Comparison of ENCODE assay signal across 16 cellular contexts in genomic region chr3:129594907-129595390, GRCh38. TPM values are rescaled to one million over a fixed set of nuclear protein-coding genes. Genes with fewer than 3 reads are reported as not detected.
A peak's percentile ranks its signal among the peaks of the same experiment; 100 is the strongest.
DNase-seq lines count a peak whose midpoint lies in the region; ATAC-seq, FAIRE-seq and TF ChIP-seq lines count a peak whose summit lies in the region.
"Had no signal": no experiment of that assay in that cellular context is flagged by ENCODE, and none has a peak within 500 bp of the region (broad histone marks: within the 10 kb centered on the region; RNA-seq: fewer than 3 reads in every experiment).

No MANE protein-coding gene starts in this region.

- 31% methylated on average over 5 of the region's 6 CpGs for WGBS in HepG2 (ENCODE audit: low lambda C conversion rate)
- WGBS in right lobe of liver (ENCODE audit: insufficient coverage, low coverage, low lambda C conversion rate, missing lambda C conversion rate) = 60% methylated on average over 5 of the region's 6 CpGs
- 71 to 74% (median 72%) methylated on average over 6 of the region's 6 CpGs for WGBS in psoas muscle, 3 donors

- CTCF ChIA-PET in HepG2 (lab: Yijun Ruan, JAX; ENCODE audit: low intra/inter-chr PET ratio, low total read pairs) = no interaction called here

- H3K4me2 ChIP-seq in HepG2 (ENCODE audit: low read depth, low read length) (peak overlapping the region; percentile 85), fibroblast of lung (ENCODE audit: extremely low read depth, insufficient read depth, low read length) (no peak overlapping the region)

- H3K27me3 ChIP-seq in HepG2 (ENCODE audit: control insufficient read depth in 1 of 2, insufficient read depth in 2 of 2, low read length in 2 of 2) = no peaks in the 10 kb centered on the region
- H3K27me3 ChIP-seq in right lobe of liver = no peaks in the 10 kb centered on the region
- no peaks in the 10 kb centered on the region for H3K27me3 ChIP-seq in fibroblast of lung (ENCODE audit: control insufficient read depth, insufficient read depth, low read length)
- H3K27me3 ChIP-seq in psoas muscle (ENCODE audit: insufficient read depth in 3 of 3, low read length in 2 of 3) = no peaks in the 10 kb centered on the region

- peak overlapping the region in 2 of 3 experiments; percentile 7 to 70; a peak in 3 of 6 replicates for H3K4me3 ChIP-seq in HepG2 (replicated peaks in 1 of 3; ENCODE audit: insufficient read depth in 1 of 3, low read depth in 2 of 3, low read length in 3 of 3)
- no peak overlapping the region for H3K4me3 ChIP-seq in right lobe of liver
- H3K4me3 ChIP-seq in fibroblast of lung (replicated peaks in 1 of 4; ENCODE audit: control extremely low read depth in 1 of 4, insufficient read depth in 1 of 4, low read depth in 3 of 4, low read length in 4 of 4) = no peak overlapping the region
- H3K4me3 ChIP-seq in psoas muscle = no peak overlapping the region

- TF ChIP-seq EP300 in HepG2 (IDR thresholded peaks at IDR 0.05; ENCODE audit: low read depth in 2 of 2, low read length in 2 of 2) (peak in 1 of 2 experiments; percentile 79; a peak in 2 of 4 replicates), HepG2 (CRISPR knock-in tag; IDR thresholded peaks at IDR 0.05; ENCODE audit: borderline replicate concordance) (no peak; the same call in 1 of the 2 replicates)

- POLR2A ChIA-PET in HepG2 (lab: Yijun Ruan, JAX) = interaction anchor here (0.6 to 5.7 kb wide), 11 partner anchors 11 to 206 kb away, joined by 3 to 107 read pairs (median 15); partner anchors contain the start of gene PLXND1

- FAIRE-seq in HepG2 (lab: Jason Lieb, UNC) (peak; percentile 77), HTR-8/SVneo (lab: Jason Lieb, UNC) (no peak), frontal cortex (lab: Jason Lieb, UNC) (no peak)

- BruUV-seq in HepG2 (replicated peaks; lab: Mats Ljungman, UMichigan) = no TSS peak

- in situ Hi-C loops in HepG2 (cut with HindIII; ENCODE audit: extremely low pct_ligation_motif_present, low pct_unique_long_range_greater_than_20kb) = no loop called here

- no peak overlapping the region for H2AFZ ChIP-seq in HepG2 (ENCODE audit: low read length)
- H2AFZ ChIP-seq in fibroblast of lung (ENCODE audit: low read length) = no peak overlapping the region

- no peaks in the 10 kb centered on the region for H3K9me3 ChIP-seq in HepG2 (ENCODE audit: low read length)
- no peaks in the 10 kb centered on the region for H3K9me3 ChIP-seq in right lobe of liver
- no peaks in the 10 kb centered on the region for H3K9me3 ChIP-seq in fibroblast of lung (ENCODE audit: control insufficient read depth, insufficient read depth, low read depth, low read length)
- H3K9me3 ChIP-seq in psoas muscle = no peaks in the 10 kb centered on the region

- TF ChIP-seq CTCF in HepG2 (CRISPR knock-in tag; IDR thresholded peaks at IDR 0.05) (no peak), right lobe of liver (IDR thresholded peaks at IDR 0.05) (no peak), fibroblast of lung (conservative IDR thresholded peaks at IDR 0.05 in 1 of 2, IDR thresholded peaks at IDR 0.05 in 1 of 2; ENCODE audit: low read depth in 1 of 2, low read length in 2 of 2) (no peak), psoas muscle (IDR thresholded peaks at IDR 0.05) (no peak)

- no peaks in the 10 kb centered on the region; the same call in 1 of the 2 replicates for H4K20me1 ChIP-seq in HepG2 (ENCODE audit: insufficient read depth, low read length)
- no peaks in the 10 kb centered on the region for H4K20me1 ChIP-seq in fibroblast of lung (ENCODE audit: control insufficient read depth, extremely low read depth, insufficient read depth, low read length)

- no peak for TF ChIP-seq RAD21 in HepG2 (CRISPR knock-in tag; IDR thresholded peaks at IDR 0.05)

- TF ChIP-seq POLR2A in HepG2 (IDR thresholded peaks at IDR 0.05; ENCODE audit: insufficient read depth in 1 of 2, low read depth in 2 of 2, low read length in 2 of 2) = peak in 1 of 2 experiments; percentile 47; a peak in 1 of 4 replicates
- no peak for TF ChIP-seq POLR2A in right lobe of liver (IDR thresholded peaks at IDR 0.05)

- intact Hi-C loops in HepG2 (cut with micrococcal nuclease; ENCODE audit: unreplicated experiment) = loop anchor here (1.0 kb wide), 2 partner anchors 17 to 105 kb away; no protein-coding TSS in a partner anchor
- intact Hi-C loops in right lobe of liver (cut with DNase I) = no loop called here
- intact Hi-C loops in psoas muscle (cut with DNase I) = no loop called here

- H3K36me3 ChIP-seq in HepG2 (replicated peaks in 1 of 2; ENCODE audit: control insufficient read depth in 1 of 2, insufficient read depth in 2 of 2, low read length in 2 of 2) = peaks cover 3 to 5% of the 10 kb centered on the region in 2 experiments; a peak in 4 of 5 replicates
- no peaks in the 10 kb centered on the region for H3K36me3 ChIP-seq in right lobe of liver
- H3K36me3 ChIP-seq in fibroblast of lung (ENCODE audit: control insufficient read depth, insufficient read depth, low read length) = peaks cover 2% of the 10 kb centered on the region
- H3K36me3 ChIP-seq in psoas muscle (ENCODE audit: insufficient read depth in 1 of 2, low read depth in 1 of 2) = no peaks in the 10 kb centered on the region
- H3K36me3 ChIP-seq: WERI-Rb-1 had no signal

- peaks cover 70% of the 10 kb centered on the region for H3K79me2 ChIP-seq in HepG2 (ENCODE audit: insufficient read depth, low read length)
- H3K79me2 ChIP-seq in fibroblast of lung (ENCODE audit: control insufficient read depth, insufficient read depth, low read length) = peaks cover 76% of the 10 kb centered on the region

- peak overlapping the region; percentile 73 for H3K9ac ChIP-seq in HepG2 (ENCODE audit: insufficient read depth, low read depth, low read length)
- no peak overlapping the region for H3K9ac ChIP-seq in fibroblast of lung (ENCODE audit: insufficient read depth, low read length)

- H3K4me1 ChIP-seq in HepG2 (ENCODE audit: insufficient read depth, low read length) (peaks cover 87% of the 10 kb centered on the region), right lobe of liver (peaks cover 0 to 26% (median 12%) of the 10 kb centered on the region in 4 donors), fibroblast of lung (ENCODE audit: control insufficient read depth, extremely low read depth, insufficient read depth, low read length) (peaks cover 85% of the 10 kb centered on the region), psoas muscle (peaks cover 54% of the 10 kb centered on the region)

- H3K27ac ChIP-seq in HepG2 (ENCODE audit: extremely low read length, insufficient read depth, low read length) = peak overlapping the region; percentile 94
- peak overlapping the region in 1 of 3 donors; percentile 79 for H3K27ac ChIP-seq in right lobe of liver
- peak overlapping the region; percentile 92 for H3K27ac ChIP-seq in fibroblast of lung (ENCODE audit: insufficient read depth, low read length)
- peak overlapping the region; percentile 77 for H3K27ac ChIP-seq in psoas muscle

- DNase-seq in HepG2 (ENCODE audit: low spot score) (peak; percentile 76), right lobe of liver (no peak), fibroblast of lung (ENCODE audit: low read depth in 2 of 2) (no peak), psoas muscle (peak in 1 of 2 donors; percentile 14), HTR-8/SVneo (ENCODE audit: insufficient read length, low spot score) (no peak), RPMI8226 (no peak), frontal cortex (ENCODE audit: low spot score in 2 of 2) (no peak)
- DNase-seq: activated CD8-positive, alpha-beta memory T cell treated with anti-CD3 and anti-CD28 coated beads, Interleukin-2, amount 50 U/mL, for 4 hours; activated naive CD8-positive, alpha-beta T cell treated with anti-CD3 and anti-CD28 coated beads, Interleukin-2, amount 10 ng/mL, durations not matched to agents 7 days and 5 days; DMS153; effector CD4-positive, alpha-beta T cell; head of caudate nucleus; NCI-H2081 treated with DMSO at 0.1 percent for 48 hours; WERI-Rb-1 had no signal

- ATAC-seq in HepG2 (peak; percentile 53), right lobe of liver (no peak), psoas muscle (no peak), HG02852 (IDR thresholded peaks at IDR 0.05; ENCODE audit: unreplicated experiment) (no peak)

RNA-seq across cellular contexts. Expression of gene PLXND1, which starts 11.5 kb away (rescaled TPM):
- total RNA-seq in HepG2 (2016; rRNA removed; fragmentation: Illumina TruSeq; extraction: Trizol) = 15.9 and 25.3 TPM in 2 replicates
- 6.6 and 10.2 TPM in 2 replicates for total RNA-seq in HepG2 (2016; cell fraction: cytosol; rRNA removed; fragmentation: Illumina TruSeq; extraction: Trizol; ENCODE audit: low read depth)
- total RNA-seq in HepG2 (2016; cell fraction: insoluble cytoplasmic fraction; rRNA removed; fragmentation: Illumina TruSeq; extraction: Trizol) = 17.4 and 18.7 TPM in 2 replicates
- 20.1 and 23.5 TPM in 2 replicates for total RNA-seq in HepG2 (2016; cell fraction: membrane; rRNA removed; fragmentation: Illumina TruSeq; extraction: Trizol)
- 31.2 and 42.9 TPM in 2 replicates for total RNA-seq in HepG2 (2016; cell fraction: nucleus; rRNA removed; fragmentation: Illumina TruSeq; extraction: Trizol)
- 42.0 and 51.9 TPM in 2 replicates for polyA plus RNA-seq in HepG2 (2011; rRNA removed)
- polyA plus RNA-seq in HepG2 (2011; cell fraction: cytosol; rRNA removed) = 32.8 and 38.1 TPM in 2 replicates
- 227 and 266 TPM in 2 replicates for polyA plus RNA-seq in HepG2 (2011; cell fraction: nucleus; rRNA removed)
- 48.7 and 95.9 TPM in 2 replicates for polyA plus RNA-seq in HepG2 (2012)
- 4.4 and 4.6 TPM in 2 replicates for polyA plus RNA-seq in HepG2 (2016; cell fraction: cytosol; fragmentation: Illumina TruSeq; extraction: Trizol; ENCODE audit: low read depth)
- polyA plus RNA-seq in HepG2 (2016; cell fraction: insoluble cytoplasmic fraction; fragmentation: Illumina TruSeq; extraction: Trizol; ENCODE audit: low read depth) = 20.5 and 26.7 TPM in 2 replicates
- 14.3 and 14.5 TPM in 2 replicates for polyA plus RNA-seq in HepG2 (2016; cell fraction: membrane; fragmentation: Illumina TruSeq; extraction: Trizol; ENCODE audit: low read depth)
- polyA plus RNA-seq in HepG2 (2016; cell fraction: nucleus; fragmentation: Illumina TruSeq; extraction: Trizol; ENCODE audit: insufficient read depth, low read depth) = 87.9 and 89.2 TPM in 2 replicates
- polyA minus RNA-seq in HepG2 (2011; rRNA and poly(A)+ RNA removed; ENCODE audit: low replicate concordance) = 25.6 and 59.9 TPM in 2 replicates
- polyA minus RNA-seq in HepG2 (2011; cell fraction: cytosol; rRNA and poly(A)+ RNA removed) = 30.9 and 54.1 TPM in 2 replicates
- polyA minus RNA-seq in HepG2 (2011; cell fraction: nucleus; rRNA and poly(A)+ RNA removed) = 61.7 and 71.7 TPM in 2 replicates
- 10 to 100 TPM; 27.0 to 48.8 (median 29.6) TPM for total RNA-seq in right lobe of liver
- total RNA-seq in fibroblast of lung = 76.8 and 109 TPM in 2 replicates
- polyA plus RNA-seq in fibroblast of lung = 41.0 and 89.6 TPM in 2 replicates
- 70.9 and 230 TPM in 2 replicates for polyA plus RNA-seq in fibroblast of lung (2012)
- 139 and 579 TPM in 2 replicates for polyA minus RNA-seq in fibroblast of lung (ENCODE audit: low replicate concordance)
- total RNA-seq in psoas muscle = 10 to 100 TPM; 28.2 to 49.9 (median 31.9) TPM
- 10 to 100 TPM; 15.5 to 24.0 (median 20.7) TPM for polyA plus RNA-seq in psoas muscle
- 16.7 TPM for total RNA-seq in frontal cortex

RNA-seq across cellular contexts. Expression of gene H1-8, which starts 52.0 kb away (rescaled TPM):
- not detected in 2 replicates for total RNA-seq in HepG2 (2016; rRNA removed; fragmentation: Illumina TruSeq; extraction: Trizol)
- not detected in 2 replicates for total RNA-seq in HepG2 (2016; cell fraction: cytosol; rRNA removed; fragmentation: Illumina TruSeq; extraction: Trizol; ENCODE audit: low read depth)
- total RNA-seq in HepG2 (2016; cell fraction: insoluble cytoplasmic fraction; rRNA removed; fragmentation: Illumina TruSeq; extraction: Trizol) = not detected in 2 replicates
- not detected in 2 replicates for total RNA-seq in HepG2 (2016; cell fraction: membrane; rRNA removed; fragmentation: Illumina TruSeq; extraction: Trizol)
- total RNA-seq in HepG2 (2016; cell fraction: nucleus; rRNA removed; fragmentation: Illumina TruSeq; extraction: Trizol) = not detected in 2 replicates
- 0.08 TPM in 1 of 2 replicates, not detected in the other for polyA plus RNA-seq in HepG2 (2011; rRNA removed)
- 0.09 and 0.12 TPM in 2 replicates for polyA plus RNA-seq in HepG2 (2011; cell fraction: cytosol; rRNA removed)
- not detected in 2 replicates for polyA plus RNA-seq in HepG2 (2011; cell fraction: nucleus; rRNA removed)
- polyA plus RNA-seq in HepG2 (2012) = not detected in 2 replicates
- not detected in 2 replicates for polyA plus RNA-seq in HepG2 (2016; cell fraction: cytosol; fragmentation: Illumina TruSeq; extraction: Trizol; ENCODE audit: low read depth)
- polyA plus RNA-seq in HepG2 (2016; cell fraction: insoluble cytoplasmic fraction; fragmentation: Illumina TruSeq; extraction: Trizol; ENCODE audit: low read depth) = not detected in 2 replicates
- not detected in 2 replicates for polyA plus RNA-seq in HepG2 (2016; cell fraction: membrane; fragmentation: Illumina TruSeq; extraction: Trizol; ENCODE audit: low read depth)
- polyA plus RNA-seq in HepG2 (2016; cell fraction: nucleus; fragmentation: Illumina TruSeq; extraction: Trizol; ENCODE audit: insufficient read depth, low read depth) = not detected in 2 replicates
- not detected in 2 replicates for polyA minus RNA-seq in HepG2 (2011; rRNA and poly(A)+ RNA removed; ENCODE audit: low replicate concordance)
- polyA minus RNA-seq in HepG2 (2011; cell fraction: cytosol; rRNA and poly(A)+ RNA removed) = not detected in 2 replicates
- polyA minus RNA-seq in HepG2 (2011; cell fraction: nucleus; rRNA and poly(A)+ RNA removed) = not detected in 2 replicates
- not detected for total RNA-seq in right lobe of liver
- total RNA-seq in fibroblast of lung = not detected in 2 replicates
- polyA plus RNA-seq in fibroblast of lung = not detected in 2 replicates
- polyA plus RNA-seq in fibroblast of lung (2012) = not detected in 2 replicates
- not detected in 2 replicates for polyA minus RNA-seq in fibroblast of lung (ENCODE audit: low replicate concordance)
- not detected for total RNA-seq in psoas muscle
- not detected for polyA plus RNA-seq in psoas muscle
- total RNA-seq in frontal cortex = not detected
- total RNA-seq: activated naive CD8-positive, alpha-beta T cell treated with anti-CD3 and anti-CD28 coated beads, Interleukin-2, amount 10 ng/mL, durations not matched to agents 7 days and 5 days; lung microvascular endothelial cell had no signal

Comparison
In these comparisons a context has a peak if more than half of its experiments do, and no peak if none do; other contexts are left out.
1. H3K4me3 ChIP-seq: peak in HepG2 (2 of 3); none in right lobe of liver (0 of 3), fibroblast of lung (0 of 4) and psoas muscle (single experiment).